ENCODE assay signal across 25 cellular contexts in genomic region chr22:19982991-19983578, GRCh38. TPM values are rescaled to one million over a fixed set of nuclear protein-coding genes. Genes with fewer than 3 reads are reported as not detected.
A peak's percentile ranks its signal among the peaks of the same experiment; 100 is the strongest.
DNase-seq lines count a peak whose midpoint lies in the region; ATAC-seq and TF ChIP-seq lines count a peak whose summit lies in the region.
"Had no signal": no experiment of that assay in that cellular context is flagged by ENCODE, and none has a peak within 500 bp of the region (broad histone marks: within the 10 kb centered on the region; RNA-seq: fewer than 3 reads in every experiment).

No MANE protein-coding gene starts in this region.

- no peak overlapping the region for H2AFZ ChIP-seq in H9 (ENCODE audit: low read length)

- H4K8ac ChIP-seq in H9 (replicated peaks; ENCODE audit: insufficient read length, low read depth, low read length): no peak overlapping the region

- CTCF ChIA-PET in WTC11 (lab: Charles Lee): interaction anchor here (1.2 to 1.9 kb wide), 2 partner anchors 9 to 30 kb away, joined by 5 to 8 read pairs; no protein-coding TSS in a partner anchor

- H3K9me3 Mint-ChIP-seq in WTC11 (no peaks in the 10 kb centered on the region), H9 (no peaks in the 10 kb centered on the region)
- H3K9me3 Mint-ChIP-seq: activated naive CD4-positive, alpha-beta T cell treated with anti-CD3 and anti-CD28 coated beads, Interleukin-2, amount 10 ng/mL, durations not matched to agents 7 days and 5 days; activated T-cell treated with anti-CD3 and anti-CD28 coated beads, Interleukin-2, amount 50 U/mL, for 4 hours; immature natural killer cell had no signal

- H4K5ac ChIP-seq in H9 (ENCODE audit: insufficient read length, low read depth, low read length): no peak overlapping the region

- H3K4me1 Mint-ChIP-seq in WTC11 (peaks cover 5% of the 10 kb centered on the region; the same call in 1 of the 2 replicates), H9 (peaks cover 5 to 10% of the 10 kb centered on the region in 2 experiments; a peak in 3 of 4 replicates)

- no peak overlapping the region for H3K18ac ChIP-seq in H9 (ENCODE audit: insufficient read length, low read depth, low read length)

- H3K4me3 Mint-ChIP-seq in WTC11 (no peak overlapping the region), H9 (no peak overlapping the region)
- H3K4me3 Mint-ChIP-seq: activated naive CD4-positive, alpha-beta T cell treated with anti-CD3 and anti-CD28 coated beads, Interleukin-2, amount 10 ng/mL, durations not matched to agents 7 days and 5 days; activated T-cell treated with anti-CD3 and anti-CD28 coated beads, Interleukin-2, amount 50 U/mL, for 4 hours; immature natural killer cell had no signal

- H3K27me3 Mint-ChIP-seq in WTC11 (ENCODE audit: low read depth): no peaks in the 10 kb centered on the region
- no peaks in the 10 kb centered on the region for H3K27me3 Mint-ChIP-seq in H9 (ENCODE audit: low read depth)

- DNase-seq in HT-29 (ENCODE audit: low spot score) (peak; percentile 95), WTC11 (ENCODE audit: low spot score) (no peak), right atrium auricular region (ENCODE audit: low spot score) (no peak), OCI-M1 (lab: John Stamatoyannopoulos, UW) (no peak), H9 (no peak)
- DNase-seq: activated CD8-positive, alpha-beta memory T cell treated with anti-CD3 and anti-CD28 coated beads for 24 hours; activated naive CD4-positive, alpha-beta T cell treated with anti-CD3 and anti-CD28 coated beads, Interleukin-2, amount 10 ng/mL, durations not matched to agents 7 days and 5 days; activated T-cell treated with anti-CD3 and anti-CD28 coated beads, Interleukin-2, amount 50 U/mL, for 4 hours; Caco-2; H7; immature natural killer cell; NCI-H1048; NCI-H1930; NCI-H345; NCI-H82; stimulated activated CD4-positive, alpha-beta T cell treated with anti-CD3 and anti-CD28 coated beads, Interleukin-4, amount 100 ng/mL, for 1 hour; stimulated activated naive CD8-positive, alpha-beta T cell treated with anti-CD3 and anti-CD28 coated beads, Interleukin-15, Interleukin-2, amounts not matched to agents 100 U/mL and 50 U/mL, for 24 hours; T-helper 9 cell had no signal

- H3K36me3 ChIP-seq in right atrium auricular region (peaks cover 36% of the 10 kb centered on the region), skeletal muscle tissue (ENCODE audit: control insufficient read depth in 3 of 3, insufficient read depth in 3 of 3, low read length in 3 of 3) (peaks cover 20 to 33% (median 33%) of the 10 kb centered on the region in 3 donors)

- no peak overlapping the region for H2AK5ac ChIP-seq in H9 (ENCODE audit: insufficient read length, low read length)

- no peak overlapping the region for H2BK12ac ChIP-seq in H9 (ENCODE audit: insufficient read length, low read depth, low read length)

- H3K27me3 ChIP-seq in right atrium auricular region (no peaks in the 10 kb centered on the region), skeletal muscle tissue (ENCODE audit: control insufficient read depth in 3 of 3, insufficient read depth in 3 of 3, low read length in 3 of 3) (no peaks in the 10 kb centered on the region), H9 (ENCODE audit: insufficient read depth, low read length) (no peaks in the 10 kb centered on the region)
- H3K27me3 ChIP-seq: upper lobe of left lung had no signal

- no CpG with 5 or more reads among the region's 8 CpGs for WGBS in H9 (ENCODE audit: extremely low coverage, insufficient read length, low lambda C conversion rate)

- H4K91ac ChIP-seq in H9 (ENCODE audit: insufficient read length, low read depth, low read length): no peak overlapping the region

- H2BK15ac ChIP-seq in H9 (ENCODE audit: low read depth, low read length): no peak overlapping the region

- H2BK5ac ChIP-seq in H9 (ENCODE audit: insufficient read length, low read length): no peak overlapping the region

- H3K36me3 Mint-ChIP-seq in WTC11: peaks cover 6% of the 10 kb centered on the region; the same call in 1 of the 2 replicates
- H3K36me3 Mint-ChIP-seq in H9 (ENCODE audit: insufficient read depth in 1 of 3, low read depth in 3 of 3): peaks cover 7 to 23% (median 21%) of the 10 kb centered on the region in 3 experiments; a peak in 6 of 7 replicates
- H3K36me3 Mint-ChIP-seq: activated naive CD4-positive, alpha-beta T cell treated with anti-CD3 and anti-CD28 coated beads, Interleukin-2, amount 10 ng/mL, durations not matched to agents 7 days and 5 days; immature natural killer cell had no signal

- peak overlapping the region; percentile 76 to 97 for H3K27ac ChIP-seq in right atrium auricular region
- peak overlapping the region; percentile 98 for H3K27ac ChIP-seq in skeletal muscle tissue (ENCODE audit: low read depth, low read length)
- no peak overlapping the region for H3K27ac ChIP-seq in H9 (ENCODE audit: insufficient read length, low read depth, low read length)

- POLR2A ChIA-PET in WTC11 (lab: Charles Lee): no interaction called here

- no peak overlapping the region for H3K27ac Mint-ChIP-seq in WTC11
- no peak overlapping the region for H3K27ac Mint-ChIP-seq in H9
- H3K27ac Mint-ChIP-seq: activated naive CD4-positive, alpha-beta T cell treated with anti-CD3 and anti-CD28 coated beads, Interleukin-2, amount 10 ng/mL, durations not matched to agents 7 days and 5 days; immature natural killer cell had no signal

- no peak overlapping the region; the same call in 1 of the 2 replicates for H3K14ac ChIP-seq in H9 (ENCODE audit: insufficient read depth, low read length)

- H3K4me2 ChIP-seq in H9 (ENCODE audit: insufficient read depth, insufficient read length, low read length): no peak overlapping the region

- H3K23me2 ChIP-seq in H9 (ENCODE audit: insufficient read length, low read depth, low read length, poor library complexity, severe bottlenecking): no peaks in the 10 kb centered on the region

- H3K9me3 ChIP-seq in right atrium auricular region: no peaks in the 10 kb centered on the region
- no peaks in the 10 kb centered on the region for H3K9me3 ChIP-seq in skeletal muscle tissue (ENCODE audit: control insufficient read depth in 3 of 3, low read length in 3 of 3)
- no peaks in the 10 kb centered on the region for H3K9me3 ChIP-seq in H9 (ENCODE audit: control insufficient read depth, low read depth, low read length)
- H3K9me3 ChIP-seq: Caco-2, upper lobe of left lung had no signal

- ATAC-seq in WTC11: no peak
- ATAC-seq in HG02610 (IDR thresholded peaks at IDR 0.05; ENCODE audit: unreplicated experiment): no peak
- ATAC-seq: activated CD4-positive, CD25-positive, alpha-beta regulatory T cell treated with anti-CD3 and anti-CD28 coated beads, Interleukin-2, amount 50 U/mL, for 24 hours; activated T-cell treated with anti-CD3 and anti-CD28 coated beads, Interleukin-2, amount 50 U/mL, for 4 hours; Panc1; stimulated activated naive CD8-positive, alpha-beta T cell treated with anti-CD3 and anti-CD28 coated beads, Interleukin-15, Interleukin-2, amounts not matched to agents 100 U/mL and 50 U/mL, for 24 hours had no signal

- H2BK120ac ChIP-seq in H9 (ENCODE audit: low read depth, low read length, poor library complexity, severe bottlenecking): no peak overlapping the region

- peaks cover 0 to 49% of the 10 kb centered on the region in 2 donors for H3K4me1 ChIP-seq in right atrium auricular region
- H3K4me1 ChIP-seq in skeletal muscle tissue (ENCODE audit: control insufficient read depth in 3 of 3, insufficient read depth in 3 of 3, low read length in 3 of 3): peaks cover 58 to 70% (median 67%) of the 10 kb centered on the region in 3 donors
- no peaks in the 10 kb centered on the region; the same call in 1 of the 2 replicates for H3K4me1 ChIP-seq in H9 (ENCODE audit: insufficient read depth, low read length)
- H3K4me1 ChIP-seq: Caco-2 had no signal

- H2BK20ac ChIP-seq in H9 (ENCODE audit: low read depth, low read length, poor library complexity, severe bottlenecking): no peak overlapping the region

- peaks cover 4% of the 10 kb centered on the region for H3K79me1 ChIP-seq in H9 (ENCODE audit: insufficient read depth, low read depth, low read length, poor library complexity, severe bottlenecking)

- H3K4me3 ChIP-seq in right atrium auricular region: no peak overlapping the region
- no peak overlapping the region for H3K4me3 ChIP-seq in skeletal muscle tissue (ENCODE audit: low read length in 3 of 3)
- H3K4me3 ChIP-seq: lung, skin epidermis, upper lobe of left lung had no signal

- no peak overlapping the region for H3K23ac ChIP-seq in H9 (ENCODE audit: insufficient read length, low read depth, low read length)

- no peak for TF ChIP-seq CTCF in WTC11 (IDR thresholded peaks at IDR 0.05)
- TF ChIP-seq CTCF in right atrium auricular region (IDR thresholded peaks at IDR 0.05): no peak
- no peak for TF ChIP-seq CTCF in H9 (conservative IDR thresholded peaks at IDR 0.05)

- H4K20me1 ChIP-seq in H9 (ENCODE audit: control insufficient read depth, insufficient read depth, insufficient read length): peaks cover 3% of the 10 kb centered on the region

- no peaks in the 10 kb centered on the region for H3K79me2 ChIP-seq in H9 (ENCODE audit: insufficient read depth, low read length)

- no peak overlapping the region for H3T11ph ChIP-seq in H9 (ENCODE audit: low read length)

- peak overlapping the region; percentile 68 to 94 (median 94) for H3K9ac ChIP-seq in skeletal muscle tissue (ENCODE audit: low read depth in 1 of 3, low read length in 3 of 3)
- no peak overlapping the region for H3K9ac ChIP-seq in H9 (ENCODE audit: extremely low read depth, insufficient read length, low read length)

- no peak overlapping the region for H3K4ac ChIP-seq in H9 (ENCODE audit: low read depth, low read length)

- H3K56ac ChIP-seq in H9 (ENCODE audit: insufficient read length, low read depth, low read length): no peak overlapping the region

RNA-seq across cellular contexts. Expression of gene ARVCF, which starts 33.5 kb away (rescaled TPM):
- total RNA-seq in HT-29 (2014; rRNA removed; shearing (Covaris generic)): 211 and 219 TPM in 2 replicates
- total RNA-seq in WTC11 (2021) (58.3 to 65.4 TPM (median 61.3 TPM) in 3 replicates), right atrium auricular region (10 to 100 TPM; 16.7 to 35.8 TPM), skeletal muscle tissue (49.6 TPM), H9 (2021) (40.7 and 41.1 TPM in 2 replicates)

RNA-seq across cellular contexts. Expression of gene TANGO2, which starts 37.8 kb away (rescaled TPM):
- 71.9 and 88.2 TPM in 2 replicates for total RNA-seq in HT-29 (2014; rRNA removed; shearing (Covaris generic))
- 13.2 to 16.8 TPM (median 14.8 TPM) in 3 replicates for total RNA-seq in WTC11 (2021)
- 100 to 1,000 TPM in 1 of 2 donors, 10 to 100 TPM in 1; 95.2 to 101 TPM for total RNA-seq in right atrium auricular region
- total RNA-seq in skeletal muscle tissue: 13.6 TPM
- total RNA-seq in H9 (2021): 14.6 and 22.9 TPM in 2 replicates

RNA-seq across cellular contexts. Expression of gene TXNRD2, which starts 41.5 kb away (rescaled TPM):
- total RNA-seq in HT-29 (2014; rRNA removed; shearing (Covaris generic)): 88.4 and 95.8 TPM in 2 replicates
- total RNA-seq in WTC11 (2021) (15.9 to 18.8 TPM (median 18.8 TPM) in 3 replicates), right atrium auricular region (10 to 100 TPM; 16.2 to 18.4 TPM), skeletal muscle tissue (13.6 TPM), H9 (2021) (22.9 and 25.5 TPM in 2 replicates)

RNA-seq across cellular contexts. Expression of gene COMT, which starts 41.5 kb away (rescaled TPM):
- 665 and 669 TPM in 2 replicates for total RNA-seq in HT-29 (2014; rRNA removed; shearing (Covaris generic))
- 30.8 to 38.0 TPM (median 36.1 TPM) in 3 replicates for total RNA-seq in WTC11 (2021)
- total RNA-seq in right atrium auricular region: 100 to 1,000 TPM; 142 to 195 TPM
- 25.6 TPM for total RNA-seq in skeletal muscle tissue
- total RNA-seq in H9 (2021): 42.2 and 43.3 TPM in 2 replicates
